In the genomic region with DNA sequence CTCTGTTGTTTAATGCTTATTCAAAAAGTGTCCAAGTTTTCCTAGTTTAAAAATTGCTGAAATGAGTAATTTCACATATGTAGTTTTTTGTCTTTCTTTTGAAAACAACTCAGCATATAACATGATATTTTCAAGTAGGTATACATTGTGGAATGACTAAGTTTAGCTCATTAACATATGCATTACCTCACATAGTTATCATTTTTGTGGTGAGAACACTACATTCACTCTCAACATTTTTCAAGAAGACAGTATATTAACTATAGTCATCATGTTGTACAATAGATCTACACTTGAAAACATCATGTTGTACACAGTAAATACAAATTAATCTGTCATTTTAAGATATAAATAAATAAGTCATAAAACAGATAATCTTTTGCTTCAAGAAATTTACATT, we compare ENCODE assay signal across 18 cellular contexts.
DNase-seq lines count a peak whose midpoint lies in the region; FAIRE-seq and TF ChIP-seq lines count a peak whose summit lies in the region.
"Had no signal": no experiment of that assay in that cellular context is flagged by ENCODE, and none has a peak within 500 bp of the region (broad histone marks: within the 10 kb centered on the region; RNA-seq: fewer than 3 reads in every experiment).

No MANE protein-coding gene starts in this region.

- peak; percentile 5 for FAIRE-seq in small intestine (lab: Jason Lieb, UNC)
- FAIRE-seq: G401.6, GM19239, RCC 7860 had no signal

- no peak for TF ChIP-seq RAD21 in SK-N-SH (IDR thresholded peaks at IDR 0.05; ENCODE audit: low read length)

- no peak overlapping the region for H3K27ac Mint-ChIP-seq in glutamatergic neuron (ENCODE audit: unreplicated experiment)
- H3K27ac Mint-ChIP-seq: CD4-positive, CD25-positive, alpha-beta regulatory T cell had no signal

- no peak overlapping the region for H2AFZ ChIP-seq in SK-N-SH (ENCODE audit: low read depth)

- peaks cover 10% of the 10 kb centered on the region for H3F3A ChIP-seq in SK-N-SH (replicated peaks; ENCODE audit: insufficient read depth)

- no peak overlapping the region for H3K9ac ChIP-seq in SK-N-SH

- no peaks in the 10 kb centered on the region for H3K27me3 Mint-ChIP-seq in glutamatergic neuron (ENCODE audit: unreplicated experiment)
- H3K27me3 Mint-ChIP-seq: CD4-positive, CD25-positive, alpha-beta regulatory T cell had no signal

- no peak overlapping the region for H3K4me3 ChIP-seq in SK-N-SH (ENCODE audit: low read depth in 2 of 2, low read length in 1 of 2)
- H3K4me3 ChIP-seq in small intestine (ENCODE audit: low read depth in 1 of 2, low read length in 2 of 2) = no peak overlapping the region
- H3K4me3 ChIP-seq: SJSA1 had no signal

- no peak overlapping the region for H3K4me2 ChIP-seq in SK-N-SH

- H3K4me1 ChIP-seq in SK-N-SH (ENCODE audit: control insufficient read depth in 1 of 2, insufficient read depth in 2 of 2, low read depth in 1 of 2, low read length in 1 of 2) (no peaks in the 10 kb centered on the region; a peak in 2 of 4 replicates), small intestine (ENCODE audit: control insufficient read depth in 2 of 2, insufficient read depth in 1 of 2, low read depth in 1 of 2, low read length in 1 of 2) (no peaks in the 10 kb centered on the region)
- H3K4me1 ChIP-seq: SJSA1 had no signal

- POLR2A ChIA-PET in SK-N-SH (lab: Yijun Ruan, JAX) = no interaction called here

- no peak overlapping the region for H3K4me3 Mint-ChIP-seq in glutamatergic neuron (ENCODE audit: unreplicated experiment)
- H3K4me3 Mint-ChIP-seq: CD4-positive, CD25-positive, alpha-beta regulatory T cell had no signal

- no peak for TF ChIP-seq EP300 in SK-N-SH (IDR thresholded peaks at IDR 0.05; ENCODE audit: borderline replicate concordance in 1 of 2, low read depth in 1 of 2, low read length in 1 of 2)

- H3K27ac ChIP-seq in SK-N-SH (ENCODE audit: low read depth in 2 of 2, low read length in 1 of 2) = peak overlapping the region; percentile 76 to 85; a peak in 3 of 4 replicates
- H3K27ac ChIP-seq in small intestine (ENCODE audit: low read depth in 1 of 2, low read length in 1 of 2) = no peak overlapping the region
- H3K27ac ChIP-seq: HL-60, SJSA1 had no signal

- DNase-seq in EL = peak; percentile 43
- no peak for DNase-seq in SK-N-SH
- DNase-seq in astrocyte of the hippocampus (ENCODE audit: low read depth, low spot score) = peak; percentile 9
- no peak for DNase-seq in small intestine
- no peak for DNase-seq in NCI-H1417 (lab: John Stamatoyannopoulos, UW)
- DNase-seq in stimulated activated CD4-positive, alpha-beta T cell treated with anti-CD3 and anti-CD28 coated beads, Interleukin-12 subunit alpha, Interleukin-12 subunit beta, amount 100 ng/mL, for 4 hours = no peak
- no peak for DNase-seq in glutamatergic neuron
- DNase-seq: CD4-positive, CD25-positive, alpha-beta regulatory T cell; IMR-90; NCI-H1694 treated with DMSO at 0.1 percent for 48 hours; NCI-H446; NCI-H526; SW 1271 had no signal

- no peaks in the 10 kb centered on the region for H3K9me2 ChIP-seq in SK-N-SH

- no peaks in the 10 kb centered on the region for H3K79me2 ChIP-seq in SK-N-SH (ENCODE audit: insufficient read depth)

- no peaks in the 10 kb centered on the region for H4K20me1 ChIP-seq in SK-N-SH (ENCODE audit: insufficient read depth)

- H3K36me3 ChIP-seq in SK-N-SH (replicated peaks in 1 of 2; ENCODE audit: control insufficient read depth in 1 of 2, insufficient read depth in 2 of 2, low read length in 1 of 2) = no peaks in the 10 kb centered on the region
- H3K36me3 ChIP-seq in small intestine (ENCODE audit: control insufficient read depth in 2 of 2, insufficient read depth in 2 of 2, low read length in 2 of 2) = no peaks in the 10 kb centered on the region
- H3K36me3 ChIP-seq: SJSA1 had no signal

- CTCF ChIA-PET in SK-N-SH (lab: Yijun Ruan, JAX) = no interaction called here

- H3K9me3 Mint-ChIP-seq in glutamatergic neuron (ENCODE audit: unreplicated experiment) = peaks cover 2% of the 10 kb centered on the region

- TF ChIP-seq CTCF in SK-N-SH (IDR thresholded peaks at IDR 0.05) = no peak
- no peak for TF ChIP-seq CTCF in glutamatergic neuron (IDR thresholded peaks at IDR 0.05; ENCODE audit: partially characterized antibody, unreplicated experiment)

- H3K27me3 ChIP-seq in SK-N-SH (ENCODE audit: insufficient read depth) = no peaks in the 10 kb centered on the region
- H3K27me3 ChIP-seq in small intestine (ENCODE audit: control insufficient read depth in 2 of 2, insufficient read depth in 2 of 2, low read length in 2 of 2) = no peaks in the 10 kb centered on the region
- H3K27me3 ChIP-seq: SJSA1 had no signal

- H3K4me1 Mint-ChIP-seq in glutamatergic neuron (ENCODE audit: low read depth, unreplicated experiment) = peaks cover 15% of the 10 kb centered on the region
- H3K4me1 Mint-ChIP-seq: CD4-positive, CD25-positive, alpha-beta regulatory T cell had no signal

- no peaks in the 10 kb centered on the region for H3K36me3 Mint-ChIP-seq in glutamatergic neuron (ENCODE audit: unreplicated experiment)
- H3K36me3 Mint-ChIP-seq: CD4-positive, CD25-positive, alpha-beta regulatory T cell had no signal

- H3K9me3 ChIP-seq in SK-N-SH = no peaks in the 10 kb centered on the region
- H3K9me3 ChIP-seq in small intestine (ENCODE audit: control insufficient read depth, low read depth) = no peaks in the 10 kb centered on the region
- H3K9me3 ChIP-seq: SJSA1 had no signal

TF ChIP-seq in SK-N-SH, 30 proteins besides CTCF, POLR2A, EP300 and RAD21:
- no peak for TF ChIP-seq SIN3A (IDR thresholded peaks at IDR 0.05; ENCODE audit: borderline replicate concordance, low read depth, low read length)
- TF ChIP-seq ELF1 (IDR thresholded peaks at IDR 0.05) = no peak
- TF ChIP-seq FOXJ3 (CRISPR knock-in tag; IDR thresholded peaks at IDR 0.05) = no peak
- TF ChIP-seq IRF3 (IDR thresholded peaks at IDR 0.05; ENCODE audit: low read depth, low read length) = no peak
- TF ChIP-seq JUND (IDR thresholded peaks at IDR 0.05) = no peak
- TF ChIP-seq RFX5 (IDR thresholded peaks at IDR 0.05; ENCODE audit: low read length) = no peak
- no peak for TF ChIP-seq TEAD4 (IDR thresholded peaks at IDR 0.05; ENCODE audit: borderline replicate concordance, insufficient read depth)
- no peak for TF ChIP-seq POLR2AphosphoS5 (IDR thresholded peaks at IDR 0.05; ENCODE audit: low read depth, low read length)
- TF ChIP-seq MEF2A (IDR thresholded peaks at IDR 0.05; ENCODE audit: borderline replicate concordance, low read depth) = no peak
- TF ChIP-seq, protein P1, sequence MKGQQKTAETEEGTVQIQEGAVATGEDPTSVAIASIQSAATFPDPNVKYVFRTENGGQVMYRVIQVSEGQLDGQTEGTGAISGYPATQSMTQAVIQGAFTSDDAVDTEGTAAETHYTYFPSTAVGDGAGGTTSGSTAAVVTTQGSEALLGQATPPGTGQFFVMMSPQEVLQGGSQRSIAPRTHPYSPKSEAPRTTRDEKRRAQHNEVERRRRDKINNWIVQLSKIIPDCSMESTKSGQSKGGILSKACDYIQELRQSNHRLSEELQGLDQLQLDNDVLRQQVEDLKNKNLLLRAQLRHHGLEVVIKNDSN (IDR thresholded peaks at IDR 0.05; ENCODE audit: borderline replicate concordance, low read depth) = no peak
- no peak for TF ChIP-seq CHD2 (IDR thresholded peaks at IDR 0.05; ENCODE audit: low read length, partially characterized antibody)
- TF ChIP-seq GATA2 (CRISPR knock-in tag; IDR thresholded peaks at IDR 0.05) = no peak
- TF ChIP-seq SMC3 (IDR thresholded peaks at IDR 0.05; ENCODE audit: low read depth, low read length) = no peak
- TF ChIP-seq, protein P2, sequence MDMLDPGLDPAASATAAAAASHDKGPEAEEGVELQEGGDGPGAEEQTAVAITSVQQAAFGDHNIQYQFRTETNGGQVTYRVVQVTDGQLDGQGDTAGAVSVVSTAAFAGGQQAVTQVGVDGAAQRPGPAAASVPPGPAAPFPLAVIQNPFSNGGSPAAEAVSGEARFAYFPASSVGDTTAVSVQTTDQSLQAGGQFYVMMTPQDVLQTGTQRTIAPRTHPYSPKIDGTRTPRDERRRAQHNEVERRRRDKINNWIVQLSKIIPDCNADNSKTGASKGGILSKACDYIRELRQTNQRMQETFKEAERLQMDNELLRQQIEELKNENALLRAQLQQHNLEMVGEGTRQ (IDR thresholded peaks at IDR 0.05; ENCODE audit: borderline replicate concordance, low read depth, low read length) = no peak
- no peak for TF ChIP-seq MXI1 (IDR thresholded peaks at IDR 0.05; ENCODE audit: low read depth, low read length)
- no peak for TF ChIP-seq PBX3 (IDR thresholded peaks at IDR 0.05)
- TF ChIP-seq RCOR1 (IDR thresholded peaks at IDR 0.05; ENCODE audit: low read length) = no peak
TF ChIP-seq in SK-N-SH: peak in this region for 0.

Comparison
In these comparisons a context has a peak if more than half of its experiments do, and no peak if none do; other contexts are left out.
1. DNase-seq: peak in EL (single experiment) and astrocyte of the hippocampus (single experiment); none in SK-N-SH (single experiment), small intestine (single experiment), NCI-H1417 (0 of 3), stimulated activated CD4-positive, alpha-beta T cell treated with anti-CD3 and anti-CD28 coated beads, Interleukin-12 subunit alpha, Interleukin-12 subunit beta, amount 100 ng/mL, for 4 hours (single experiment) and glutamatergic neuron (single experiment).
2. H3K27ac ChIP-seq: peak in SK-N-SH (2 of 2); none in small intestine (0 of 2).